1 cellular context compared by ENCODE assay signal in the genomic region with DNA sequence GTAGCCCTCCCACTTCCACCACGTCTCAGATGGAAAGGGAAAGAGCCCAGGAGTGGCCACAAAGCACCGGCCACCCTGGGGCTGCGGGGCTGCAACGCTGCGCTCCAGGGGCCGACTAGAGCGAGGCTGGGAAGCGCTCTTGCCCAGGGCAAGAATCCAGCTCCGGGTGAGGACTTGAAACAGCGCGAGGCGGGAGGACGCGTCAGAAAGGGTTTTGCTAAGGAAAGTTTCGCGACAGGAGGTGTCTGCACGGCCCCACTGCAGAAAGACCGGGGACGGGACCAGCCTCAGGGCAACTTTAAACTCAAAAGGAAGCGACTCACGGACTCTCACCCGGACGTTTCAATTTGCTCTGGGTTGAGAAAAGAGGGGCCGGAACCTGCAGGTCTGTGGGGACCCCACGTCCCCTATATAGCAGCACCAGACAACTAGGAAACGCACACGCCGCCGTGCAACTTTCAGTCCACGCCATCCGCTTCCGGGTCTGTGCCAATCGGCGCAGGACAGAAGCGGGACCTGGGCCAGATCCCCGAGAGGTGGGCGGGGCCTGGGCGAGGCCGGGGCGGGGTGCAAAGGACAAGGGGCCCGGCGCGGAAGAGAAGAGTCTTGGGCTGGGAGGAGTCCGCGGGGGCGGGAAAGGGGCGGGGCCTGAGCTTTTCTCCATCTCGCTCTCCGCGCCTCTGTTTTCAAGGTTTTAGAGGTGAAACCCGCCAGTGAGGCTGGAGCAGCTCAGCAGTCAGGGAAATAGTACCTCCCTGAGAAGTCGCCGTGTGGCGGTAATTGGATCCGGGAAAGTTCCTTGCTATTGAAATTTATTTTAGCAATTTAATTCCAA.
TF ChIP-seq lines count a peak whose summit lies in the region.

A gene (minus strand): TSS at position 488 of the 835 bp plus-strand sequence. CDS start 6,792 bp downstream, outside the sequence.

TF ChIP-seq in HepG2, 621 proteins besides CTCF, POLR2A, EP300 and RAD21 (continued from another document and continues in another):
- no peak for TF ChIP-seq HDAC6 (IDR thresholded peaks at IDR 0.05; ENCODE audit: low read depth, low read length)
- TF ChIP-seq POLR2G (IDR thresholded peaks at IDR 0.05; ENCODE audit: low read depth, low read length), result peak; percentile 82
- TF ChIP-seq U2AF2 (IDR thresholded peaks at IDR 0.05; ENCODE audit: low read depth, low read length), result no peak
- TF ChIP-seq, protein P1, sequence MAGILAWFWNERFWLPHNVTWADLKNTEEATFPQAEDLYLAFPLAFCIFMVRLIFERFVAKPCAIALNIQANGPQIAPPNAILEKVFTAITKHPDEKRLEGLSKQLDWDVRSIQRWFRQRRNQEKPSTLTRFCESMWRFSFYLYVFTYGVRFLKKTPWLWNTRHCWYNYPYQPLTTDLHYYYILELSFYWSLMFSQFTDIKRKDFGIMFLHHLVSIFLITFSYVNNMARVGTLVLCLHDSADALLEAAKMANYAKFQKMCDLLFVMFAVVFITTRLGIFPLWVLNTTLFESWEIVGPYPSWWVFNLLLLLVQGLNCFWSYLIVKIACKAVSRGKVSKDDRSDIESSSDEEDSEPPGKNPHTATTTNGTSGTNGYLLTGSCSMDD (CRISPR knock-in tag; IDR thresholded peaks at IDR 0.05), result no peak
- TF ChIP-seq ZNF33B (CRISPR knock-in tag; IDR thresholded peaks at IDR 0.05), result no peak
- TF ChIP-seq, protein P2, sequence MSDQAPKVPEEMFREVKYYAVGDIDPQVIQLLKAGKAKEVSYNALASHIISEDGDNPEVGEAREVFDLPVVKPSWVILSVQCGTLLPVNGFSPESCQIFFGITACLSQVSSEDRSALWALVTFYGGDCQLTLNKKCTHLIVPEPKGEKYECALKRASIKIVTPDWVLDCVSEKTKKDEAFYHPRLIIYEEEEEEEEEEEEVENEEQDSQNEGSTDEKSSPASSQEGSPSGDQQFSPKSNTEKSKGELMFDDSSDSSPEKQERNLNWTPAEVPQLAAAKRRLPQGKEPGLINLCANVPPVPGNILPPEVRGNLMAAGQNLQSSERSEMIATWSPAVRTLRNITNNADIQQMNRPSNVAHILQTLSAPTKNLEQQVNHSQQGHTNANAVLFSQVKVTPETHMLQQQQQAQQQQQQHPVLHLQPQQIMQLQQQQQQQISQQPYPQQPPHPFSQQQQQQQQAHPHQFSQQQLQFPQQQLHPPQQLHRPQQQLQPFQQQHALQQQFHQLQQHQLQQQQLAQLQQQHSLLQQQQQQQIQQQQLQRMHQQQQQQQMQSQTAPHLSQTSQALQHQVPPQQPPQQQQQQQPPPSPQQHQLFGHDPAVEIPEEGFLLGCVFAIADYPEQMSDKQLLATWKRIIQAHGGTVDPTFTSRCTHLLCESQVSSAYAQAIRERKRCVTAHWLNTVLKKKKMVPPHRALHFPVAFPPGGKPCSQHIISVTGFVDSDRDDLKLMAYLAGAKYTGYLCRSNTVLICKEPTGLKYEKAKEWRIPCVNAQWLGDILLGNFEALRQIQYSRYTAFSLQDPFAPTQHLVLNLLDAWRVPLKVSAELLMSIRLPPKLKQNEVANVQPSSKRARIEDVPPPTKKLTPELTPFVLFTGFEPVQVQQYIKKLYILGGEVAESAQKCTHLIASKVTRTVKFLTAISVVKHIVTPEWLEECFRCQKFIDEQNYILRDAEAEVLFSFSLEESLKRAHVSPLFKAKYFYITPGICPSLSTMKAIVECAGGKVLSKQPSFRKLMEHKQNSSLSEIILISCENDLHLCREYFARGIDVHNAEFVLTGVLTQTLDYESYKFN (CRISPR knock-in tag; conservative IDR thresholded peaks at IDR 0.05), result peak; percentile 72
- TF ChIP-seq ZNF605 (CRISPR knock-in tag; IDR thresholded peaks at IDR 0.05), result peak; percentile 51; the same call in 1 of the 2 replicates
- TF ChIP-seq, protein P3, sequence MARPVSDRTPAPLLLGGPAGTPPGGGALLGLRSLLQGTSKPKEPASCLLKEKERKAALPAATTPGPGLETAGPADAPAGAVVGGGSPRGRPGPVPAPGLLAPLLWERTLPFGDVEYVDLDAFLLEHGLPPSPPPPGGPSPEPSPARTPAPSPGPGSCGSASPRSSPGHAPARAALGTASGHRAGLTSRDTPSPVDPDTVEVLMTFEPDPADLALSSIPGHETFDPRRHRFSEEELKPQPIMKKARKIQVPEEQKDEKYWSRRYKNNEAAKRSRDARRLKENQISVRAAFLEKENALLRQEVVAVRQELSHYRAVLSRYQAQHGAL (CRISPR knock-in tag; IDR thresholded peaks at IDR 0.05; ENCODE audit: not compliant biosample characterization), result peak; percentile 44
- TF ChIP-seq, protein P4, sequence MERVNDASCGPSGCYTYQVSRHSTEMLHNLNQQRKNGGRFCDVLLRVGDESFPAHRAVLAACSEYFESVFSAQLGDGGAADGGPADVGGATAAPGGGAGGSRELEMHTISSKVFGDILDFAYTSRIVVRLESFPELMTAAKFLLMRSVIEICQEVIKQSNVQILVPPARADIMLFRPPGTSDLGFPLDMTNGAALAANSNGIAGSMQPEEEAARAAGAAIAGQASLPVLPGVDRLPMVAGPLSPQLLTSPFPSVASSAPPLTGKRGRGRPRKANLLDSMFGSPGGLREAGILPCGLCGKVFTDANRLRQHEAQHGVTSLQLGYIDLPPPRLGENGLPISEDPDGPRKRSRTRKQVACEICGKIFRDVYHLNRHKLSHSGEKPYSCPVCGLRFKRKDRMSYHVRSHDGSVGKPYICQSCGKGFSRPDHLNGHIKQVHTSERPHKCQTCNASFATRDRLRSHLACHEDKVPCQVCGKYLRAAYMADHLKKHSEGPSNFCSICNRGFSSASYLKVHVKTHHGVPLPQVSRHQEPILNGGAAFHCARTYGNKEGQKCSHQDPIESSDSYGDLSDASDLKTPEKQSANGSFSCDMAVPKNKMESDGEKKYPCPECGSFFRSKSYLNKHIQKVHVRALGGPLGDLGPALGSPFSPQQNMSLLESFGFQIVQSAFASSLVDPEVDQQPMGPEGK (CRISPR knock-in tag; IDR thresholded peaks at IDR 0.05), result peak; percentile 91
- 0 out of 2 replicates have a peak, but pooled peaks have one; percentile 34 for TF ChIP-seq RNF2 (conservative IDR thresholded peaks at IDR 0.05; ENCODE audit: low read depth)
- no peak for TF ChIP-seq MAZ (IDR thresholded peaks at IDR 0.05; ENCODE audit: borderline replicate concordance, low read depth, low read length)
- TF ChIP-seq MAZ (CRISPR knock-in tag; IDR thresholded peaks at IDR 0.05; ENCODE audit: low read depth), result no peak
- no peak for TF ChIP-seq SRSF9 (IDR thresholded peaks at IDR 0.05; ENCODE audit: borderline replicate concordance, insufficient read depth, low read depth, low read length, poor library complexity, severe bottlenecking)
- TF ChIP-seq, protein P5, sequence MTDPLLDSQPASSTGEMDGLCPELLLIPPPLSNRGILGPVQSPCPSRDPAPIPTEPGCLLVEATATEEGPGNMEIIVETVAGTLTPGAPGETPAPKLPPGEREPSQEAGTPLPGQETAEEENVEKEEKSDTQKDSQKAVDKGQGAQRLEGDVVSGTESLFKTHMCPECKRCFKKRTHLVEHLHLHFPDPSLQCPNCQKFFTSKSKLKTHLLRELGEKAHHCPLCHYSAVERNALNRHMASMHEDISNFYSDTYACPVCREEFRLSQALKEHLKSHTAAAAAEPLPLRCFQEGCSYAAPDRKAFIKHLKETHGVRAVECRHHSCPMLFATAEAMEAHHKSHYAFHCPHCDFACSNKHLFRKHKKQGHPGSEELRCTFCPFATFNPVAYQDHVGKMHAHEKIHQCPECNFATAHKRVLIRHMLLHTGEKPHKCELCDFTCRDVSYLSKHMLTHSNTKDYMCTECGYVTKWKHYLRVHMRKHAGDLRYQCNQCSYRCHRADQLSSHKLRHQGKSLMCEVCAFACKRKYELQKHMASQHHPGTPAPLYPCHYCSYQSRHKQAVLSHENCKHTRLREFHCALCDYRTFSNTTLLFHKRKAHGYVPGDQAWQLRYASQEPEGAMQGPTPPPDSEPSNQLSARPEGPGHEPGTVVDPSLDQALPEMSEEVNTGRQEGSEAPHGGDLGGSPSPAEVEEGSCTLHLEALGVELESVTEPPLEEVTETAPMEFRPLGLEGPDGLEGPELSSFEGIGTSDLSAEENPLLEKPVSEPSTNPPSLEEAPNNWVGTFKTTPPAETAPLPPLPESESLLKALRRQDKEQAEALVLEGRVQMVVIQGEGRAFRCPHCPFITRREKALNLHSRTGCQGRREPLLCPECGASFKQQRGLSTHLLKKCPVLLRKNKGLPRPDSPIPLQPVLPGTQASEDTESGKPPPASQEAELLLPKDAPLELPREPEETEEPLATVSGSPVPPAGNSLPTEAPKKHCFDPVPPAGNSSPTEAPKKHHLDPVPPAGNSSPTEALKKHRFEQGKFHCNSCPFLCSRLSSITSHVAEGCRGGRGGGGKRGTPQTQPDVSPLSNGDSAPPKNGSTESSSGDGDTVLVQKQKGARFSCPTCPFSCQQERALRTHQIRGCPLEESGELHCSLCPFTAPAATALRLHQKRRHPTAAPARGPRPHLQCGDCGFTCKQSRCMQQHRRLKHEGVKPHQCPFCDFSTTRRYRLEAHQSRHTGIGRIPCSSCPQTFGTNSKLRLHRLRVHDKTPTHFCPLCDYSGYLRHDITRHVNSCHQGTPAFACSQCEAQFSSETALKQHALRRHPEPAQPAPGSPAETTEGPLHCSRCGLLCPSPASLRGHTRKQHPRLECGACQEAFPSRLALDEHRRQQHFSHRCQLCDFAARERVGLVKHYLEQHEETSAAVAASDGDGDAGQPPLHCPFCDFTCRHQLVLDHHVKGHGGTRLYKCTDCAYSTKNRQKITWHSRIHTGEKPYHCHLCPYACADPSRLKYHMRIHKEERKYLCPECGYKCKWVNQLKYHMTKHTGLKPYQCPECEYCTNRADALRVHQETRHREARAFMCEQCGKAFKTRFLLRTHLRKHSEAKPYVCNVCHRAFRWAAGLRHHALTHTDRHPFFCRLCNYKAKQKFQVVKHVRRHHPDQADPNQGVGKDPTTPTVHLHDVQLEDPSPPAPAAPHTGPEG (CRISPR knock-in tag; IDR thresholded peaks at IDR 0.05), result peak; percentile 11; the same call in 1 of the 2 replicates
- TF ChIP-seq, protein P6, sequence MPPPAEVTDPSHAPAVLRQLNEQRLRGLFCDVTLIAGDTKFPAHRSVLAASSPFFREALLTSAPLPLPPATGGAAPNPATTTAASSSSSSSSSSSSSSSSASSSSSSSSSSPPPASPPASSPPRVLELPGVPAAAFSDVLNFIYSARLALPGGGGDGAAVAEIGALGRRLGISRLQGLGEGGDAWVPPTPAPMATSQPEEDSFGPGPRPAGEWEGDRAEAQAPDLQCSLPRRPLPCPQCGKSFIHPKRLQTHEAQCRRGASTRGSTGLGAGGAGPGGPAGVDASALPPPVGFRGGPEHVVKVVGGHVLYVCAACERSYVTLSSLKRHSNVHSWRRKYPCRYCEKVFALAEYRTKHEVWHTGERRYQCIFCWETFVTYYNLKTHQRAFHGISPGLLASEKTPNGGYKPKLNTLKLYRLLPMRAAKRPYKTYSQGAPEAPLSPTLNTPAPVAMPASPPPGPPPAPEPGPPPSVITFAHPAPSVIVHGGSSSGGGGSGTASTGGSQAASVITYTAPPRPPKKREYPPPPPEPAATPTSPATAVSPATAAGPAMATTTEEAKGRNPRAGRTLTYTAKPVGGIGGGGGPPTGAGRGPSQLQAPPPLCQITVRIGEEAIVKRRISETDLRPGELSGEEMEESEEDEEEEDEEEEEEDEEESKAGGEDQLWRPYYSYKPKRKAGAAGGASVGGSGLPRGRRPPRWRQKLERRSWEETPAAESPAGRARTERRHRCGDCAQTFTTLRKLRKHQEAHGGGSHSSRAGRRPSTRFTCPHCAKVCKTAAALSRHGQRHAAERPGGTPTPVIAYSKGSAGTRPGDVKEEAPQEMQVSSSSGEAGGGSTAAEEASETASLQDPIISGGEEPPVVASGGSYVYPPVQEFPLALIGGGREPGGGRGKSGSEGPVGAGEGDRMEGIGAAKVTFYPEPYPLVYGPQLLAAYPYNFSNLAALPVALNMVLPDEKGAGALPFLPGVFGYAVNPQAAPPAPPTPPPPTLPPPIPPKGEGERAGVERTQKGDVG (CRISPR knock-in tag; IDR thresholded peaks at IDR 0.05; ENCODE audit: borderline replicate concordance), result no peak
- peak; percentile 81; the same call in 1 of the 2 replicates for TF ChIP-seq ARID2 (CRISPR knock-in tag; IDR thresholded peaks at IDR 0.05; ENCODE audit: borderline replicate concordance)
- TF ChIP-seq, protein P7, sequence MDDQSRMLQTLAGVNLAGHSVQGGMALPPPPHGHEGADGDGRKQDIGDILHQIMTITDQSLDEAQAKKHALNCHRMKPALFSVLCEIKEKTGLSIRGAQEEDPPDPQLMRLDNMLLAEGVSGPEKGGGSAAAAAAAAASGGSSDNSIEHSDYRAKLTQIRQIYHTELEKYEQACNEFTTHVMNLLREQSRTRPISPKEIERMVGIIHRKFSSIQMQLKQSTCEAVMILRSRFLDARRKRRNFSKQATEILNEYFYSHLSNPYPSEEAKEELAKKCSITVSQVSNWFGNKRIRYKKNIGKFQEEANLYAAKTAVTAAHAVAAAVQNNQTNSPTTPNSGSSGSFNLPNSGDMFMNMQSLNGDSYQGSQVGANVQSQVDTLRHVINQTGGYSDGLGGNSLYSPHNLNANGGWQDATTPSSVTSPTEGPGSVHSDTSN (CRISPR knock-in tag; IDR thresholded peaks at IDR 0.05; ENCODE audit: borderline replicate concordance), result no peak
- TF ChIP-seq ZNF530 (CRISPR knock-in tag; IDR thresholded peaks at IDR 0.05; ENCODE audit: low read depth), result no peak
- no peak for TF ChIP-seq ZNF33A (CRISPR knock-in tag; IDR thresholded peaks at IDR 0.05; ENCODE audit: borderline replicate concordance)
- TF ChIP-seq, protein P8, sequence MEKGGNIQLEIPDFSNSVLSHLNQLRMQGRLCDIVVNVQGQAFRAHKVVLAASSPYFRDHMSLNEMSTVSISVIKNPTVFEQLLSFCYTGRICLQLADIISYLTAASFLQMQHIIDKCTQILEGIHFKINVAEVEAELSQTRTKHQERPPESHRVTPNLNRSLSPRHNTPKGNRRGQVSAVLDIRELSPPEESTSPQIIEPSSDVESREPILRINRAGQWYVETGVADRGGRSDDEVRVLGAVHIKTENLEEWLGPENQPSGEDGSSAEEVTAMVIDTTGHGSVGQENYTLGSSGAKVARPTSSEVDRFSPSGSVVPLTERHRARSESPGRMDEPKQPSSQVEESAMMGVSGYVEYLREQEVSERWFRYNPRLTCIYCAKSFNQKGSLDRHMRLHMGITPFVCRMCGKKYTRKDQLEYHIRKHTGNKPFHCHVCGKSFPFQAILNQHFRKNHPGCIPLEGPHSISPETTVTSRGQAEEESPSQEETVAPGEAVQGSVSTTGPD (CRISPR knock-in tag; IDR thresholded peaks at IDR 0.05), result no peak
- no peak for TF ChIP-seq NR1H2 (CRISPR knock-in tag; IDR thresholded peaks at IDR 0.05; ENCODE audit: borderline replicate concordance, low read depth)
